In genomic region chr16:20734782-20735181, GRCh38 we compare ENCODE assay signal across 1 cellular context.
TF ChIP-seq lines count a peak whose summit lies in the region.

No MANE protein-coding gene starts in this region.

TF ChIP-seq in GM12878, 131 proteins besides CTCF, POLR2A, EP300 and RAD21:
- peak; percentile 21; the same call in 1 of the 2 replicates for TF ChIP-seq POLR2AphosphoS5 (IDR thresholded peaks at IDR 0.05; ENCODE audit: low read length)
- TF ChIP-seq, protein P1, sequence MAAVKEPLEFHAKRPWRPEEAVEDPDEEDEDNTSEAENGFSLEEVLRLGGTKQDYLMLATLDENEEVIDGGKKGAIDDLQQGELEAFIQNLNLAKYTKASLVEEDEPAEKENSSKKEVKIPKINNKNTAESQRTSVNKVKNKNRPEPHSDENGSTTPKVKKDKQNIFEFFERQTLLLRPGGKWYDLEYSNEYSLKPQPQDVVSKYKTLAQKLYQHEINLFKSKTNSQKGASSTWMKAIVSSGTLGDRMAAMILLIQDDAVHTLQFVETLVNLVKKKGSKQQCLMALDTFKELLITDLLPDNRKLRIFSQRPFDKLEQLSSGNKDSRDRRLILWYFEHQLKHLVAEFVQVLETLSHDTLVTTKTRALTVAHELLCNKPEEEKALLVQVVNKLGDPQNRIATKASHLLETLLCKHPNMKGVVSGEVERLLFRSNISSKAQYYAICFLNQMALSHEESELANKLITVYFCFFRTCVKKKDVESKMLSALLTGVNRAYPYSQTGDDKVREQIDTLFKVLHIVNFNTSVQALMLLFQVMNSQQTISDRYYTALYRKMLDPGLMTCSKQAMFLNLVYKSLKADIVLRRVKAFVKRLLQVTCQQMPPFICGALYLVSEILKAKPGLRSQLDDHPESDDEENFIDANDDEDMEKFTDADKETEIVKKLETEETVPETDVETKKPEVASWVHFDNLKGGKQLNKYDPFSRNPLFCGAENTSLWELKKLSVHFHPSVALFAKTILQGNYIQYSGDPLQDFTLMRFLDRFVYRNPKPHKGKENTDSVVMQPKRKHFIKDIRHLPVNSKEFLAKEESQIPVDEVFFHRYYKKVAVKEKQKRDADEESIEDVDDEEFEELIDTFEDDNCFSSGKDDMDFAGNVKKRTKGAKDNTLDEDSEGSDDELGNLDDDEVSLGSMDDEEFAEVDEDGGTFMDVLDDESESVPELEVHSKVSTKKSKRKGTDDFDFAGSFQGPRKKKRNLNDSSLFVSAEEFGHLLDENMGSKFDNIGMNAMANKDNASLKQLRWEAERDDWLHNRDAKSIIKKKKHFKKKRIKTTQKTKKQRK (IDR thresholded peaks at IDR 0.05; ENCODE audit: low read depth, low read length), result no peak
